Comparison of ENCODE assay signal across 8 cellular contexts in genomic region chr10:74177140-74177677, GRCh38. TPM values are rescaled to one million over a fixed set of nuclear protein-coding genes. Genes with fewer than 3 reads are reported as not detected.
DNase-seq lines count a peak whose midpoint lies in the region; ATAC-seq and TF ChIP-seq lines count a peak whose summit lies in the region.

No MANE protein-coding gene starts in this region.

- H3K4me1 ChIP-seq in lung (ENCODE audit: control insufficient read depth in 2 of 2, insufficient read depth in 2 of 2, low read length in 2 of 2), result peaks cover 0 to 18% of the 10 kb centered on the region in 2 donors

- no peaks in the 10 kb centered on the region for H3K9me3 Mint-ChIP-seq in activated B cell treated with CpG ODN at 0.5 μM for 24 hours

- 11 to 13% methylated on average over 13 of the region's 13 CpGs for WGBS in lung, 2 donors

- intact Hi-C loops in activated B cell treated with CpG ODN at 0.5 μM for 24 hours (cut with micrococcal nuclease), result loop anchor here (2.0 to 10.0 kb wide), 2 partner anchors 938 to 1034 kb away; partner anchors contain the start of genes SAMD8 and VDAC2

- TF ChIP-seq CTCF in activated B cell treated with CpG ODN at 0.5 μM for 24 hours (IDR thresholded peaks at IDR 0.05) (no peak), lung (IDR thresholded peaks at IDR 0.05; ENCODE audit: control extremely low read depth, extremely low read depth) (no peak)

- peaks cover 4% of the 10 kb centered on the region for H3K36me3 Mint-ChIP-seq in activated B cell treated with CpG ODN at 0.5 μM for 24 hours (ENCODE audit: low read depth)

- no peaks in the 10 kb centered on the region for H3K27me3 Mint-ChIP-seq in activated B cell treated with CpG ODN at 0.5 μM for 24 hours

- POLR2A ChIA-PET in activated B cell treated with CpG ODN at 0.5 μM for 24 hours (lab: Charles Lee), result interaction anchor here (0.6 to 3.8 kb wide), 16 partner anchors 8 to 1033 kb away, joined by 3 to 61 read pairs (median 6); partner anchors contain the start of genes ADK, AP3M1 and VDAC2

- H3K27ac Mint-ChIP-seq in activated B cell treated with CpG ODN at 0.5 μM for 24 hours, result peak overlapping the region; percentile 97

- CTCF ChIA-PET in activated B cell treated with CpG ODN at 0.5 μM for 24 hours (lab: Charles Lee), result interaction anchor here (1.3 to 1.6 kb wide), 4 partner anchors 8 to 50 kb away, joined by 3 to 6 read pairs (median 4); no protein-coding TSS in a partner anchor

- H3K27ac ChIP-seq in lung (ENCODE audit: low read depth in 1 of 2, low read length in 1 of 2), result peak overlapping the region; percentile 88

- H3K9me3 ChIP-seq in lung (ENCODE audit: control insufficient read depth in 2 of 2, insufficient read depth in 1 of 2, low read length in 1 of 2), result no peaks in the 10 kb centered on the region

- no peaks in the 10 kb centered on the region for H3K27me3 ChIP-seq in lung (ENCODE audit: control insufficient read depth, insufficient read depth)

- peak overlapping the region; percentile 92 for H3K4me3 Mint-ChIP-seq in activated B cell treated with CpG ODN at 0.5 μM for 24 hours

- peak; percentile 17 for ATAC-seq in GM19035 (IDR thresholded peaks at IDR 0.05; ENCODE audit: unreplicated experiment)
- ATAC-seq in activated B cell treated with CpG ODN at 0.5 μM for 24 hours (ENCODE audit: low read depth), result peak; percentile 8
- ATAC-seq in lung (ENCODE audit: insufficient read depth, low FRiP score), result peak; percentile 22

- H3K4me3 ChIP-seq in lung, result peak overlapping the region; percentile 67

- peaks cover 57% of the 10 kb centered on the region for H3K4me1 Mint-ChIP-seq in activated B cell treated with CpG ODN at 0.5 μM for 24 hours

- no peaks in the 10 kb centered on the region for H3K36me3 ChIP-seq in lung (ENCODE audit: control insufficient read depth in 2 of 2, insufficient read depth in 2 of 2, low read length in 2 of 2)

- peak; percentile 32 for DNase-seq in HT1080 (ENCODE audit: low read depth)
- DNase-seq in activated B cell treated with CpG ODN at 0.5 μM for 24 hours, result no peak
- DNase-seq in dedifferentiated amniotic fluid mesenchymal stem cell (ENCODE audit: extremely low spot score), result peak; percentile 39
- peak; percentile 39 for DNase-seq in lung (ENCODE audit: low spot score)
- peak; percentile 35 to 43 for DNase-seq in stimulated activated CD8-positive, alpha-beta memory T cell treated with anti-CD3 and anti-CD28 coated beads, Interleukin-15, amount 100 ng/mL, for 4 hours (ENCODE audit: low read depth in 2 of 2)
- no peak for DNase-seq in NCI-H1417 (lab: John Stamatoyannopoulos, UW)
- no peak for DNase-seq in T1000 (lab: John Stamatoyannopoulos, UW)

RNA-seq across cellular contexts. Expression of gene ADK, which starts 26.2 kb away (rescaled TPM):
- total RNA-seq in HT1080 (2014; rRNA removed; shearing (Covaris generic)), result 59.2 and 65.2 TPM in 2 replicates
- 85.7 and 87.3 TPM in 2 replicates for polyA plus RNA-seq in HT1080 (2015; cell fraction: cytosol; rRNA removed)
- 61.2 and 66.9 TPM in 2 replicates for polyA plus RNA-seq in HT1080 (2015; cell fraction: nucleus; rRNA removed)
- total RNA-seq in activated B cell treated with CpG ODN at 0.5 μM for 24 hours (46.1 and 47.5 TPM in 2 replicates), lung (10 to 100 TPM; 45.8 to 82.3 TPM)
- 10 to 100 TPM; 31.6 to 40.1 TPM for polyA plus RNA-seq in lung

RNA-seq across cellular contexts. Expression of gene AP3M1, which starts 26.6 kb away (rescaled TPM):
- 26.6 and 34.3 TPM in 2 replicates for total RNA-seq in HT1080 (2014; rRNA removed; shearing (Covaris generic))
- polyA plus RNA-seq in HT1080 (2015; cell fraction: cytosol; rRNA removed), result 34.0 and 43.6 TPM in 2 replicates
- polyA plus RNA-seq in HT1080 (2015; cell fraction: nucleus; rRNA removed), result 62.2 and 62.8 TPM in 2 replicates
- total RNA-seq in activated B cell treated with CpG ODN at 0.5 μM for 24 hours (55.9 and 61.7 TPM in 2 replicates), lung (10 to 100 TPM; 30.6 to 51.9 TPM)
- 10 to 100 TPM in 1 of 2 donors, 1 to 10 TPM in 1; 9.0 to 19.3 TPM for polyA plus RNA-seq in lung

Comparison
In these comparisons a context has a peak if more than half of its experiments do, and no peak if none do; other contexts are left out.
1. DNase-seq: peak in HT1080 (single experiment), dedifferentiated amniotic fluid mesenchymal stem cell (single experiment), lung (single experiment) and stimulated activated CD8-positive, alpha-beta memory T cell treated with anti-CD3 and anti-CD28 coated beads, Interleukin-15, amount 100 ng/mL, for 4 hours (2 of 2); none in activated B cell treated with CpG ODN at 0.5 μM for 24 hours (single experiment), NCI-H1417 (0 of 3) and T1000 (single experiment).
2. Peak in every context shown above with its lines, with median percentiles within 50 percentile points of each other: ATAC-seq.